32 cellular contexts compared by ENCODE assay signal in the genomic region with DNA sequence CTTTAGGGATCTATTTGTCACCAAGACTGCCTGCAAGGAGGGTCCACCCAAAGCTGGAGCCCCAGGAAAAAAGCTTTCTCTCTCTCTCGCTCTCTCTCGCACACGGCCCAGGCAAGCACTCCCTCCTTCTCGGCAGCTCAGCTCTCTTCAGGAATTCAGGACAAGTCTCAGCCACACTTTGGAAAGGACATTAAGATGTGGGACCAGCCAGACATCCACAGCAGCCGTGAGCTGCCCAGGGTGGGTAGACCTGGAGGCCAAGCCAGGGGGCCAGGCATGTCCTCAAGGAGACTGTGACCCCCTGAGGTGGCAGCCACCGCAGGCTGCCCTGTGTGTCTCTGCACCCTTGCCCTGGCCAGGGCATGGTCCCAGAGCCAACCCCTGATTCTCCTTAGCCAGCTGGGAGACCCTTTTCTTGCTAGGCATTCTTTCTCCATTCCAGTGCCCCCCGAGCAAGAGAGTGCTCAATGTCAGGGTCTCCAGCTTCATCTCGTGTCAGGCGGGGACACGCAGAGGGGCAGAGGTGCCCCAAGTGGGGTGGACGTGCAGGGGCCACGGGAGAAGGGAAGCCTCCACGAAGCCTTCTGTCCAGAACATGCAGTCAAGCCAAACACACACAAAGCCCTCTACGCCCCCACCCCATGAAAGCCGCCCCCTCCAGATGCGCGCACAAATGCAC. TPM values are rescaled to one million over a fixed set of nuclear protein-coding genes. Genes with fewer than 3 reads are reported as not detected.
DNase-seq lines count a peak whose midpoint lies in the region; ATAC-seq, FAIRE-seq and TF ChIP-seq lines count a peak whose summit lies in the region.
"Had no signal": no experiment of that assay in that cellular context is flagged by ENCODE, and none has a peak within 500 bp of the region (broad histone marks: within the 10 kb centered on the region; RNA-seq: fewer than 3 reads in every experiment).

No MANE protein-coding gene starts in this region.

- H3K4ac ChIP-seq in H1 (replicated peaks; ENCODE audit: insufficient read length, low read depth, low read length) (no peak overlapping the region), mesendoderm (ENCODE audit: low read depth, low read length) (no peak overlapping the region)

- H3K79me1 ChIP-seq in H1 (ENCODE audit: low read depth, low read length) (no peaks in the 10 kb centered on the region; the same call in 1 of the 2 replicates), mesendoderm (ENCODE audit: low read length) (no peaks in the 10 kb centered on the region)

- H3K9ac ChIP-seq in HUES6 (ENCODE audit: low read length) (no peak overlapping the region), H1 (replicated peaks in 1 of 4; ENCODE audit: extremely low read depth in 1 of 4, low read depth in 3 of 4, low read length in 3 of 4) (peak overlapping the region in 1 of 4 experiments; percentile 38; a peak in 2 of 7 replicates), mesendoderm (ENCODE audit: low read length) (no peak overlapping the region)
- H3K9ac ChIP-seq: BLaER1 treated with 17β-estradiol and CSF1 and Interleukin-3, amounts not matched to agents 10 nM and 100 nM had no signal

- H3K27ac Mint-ChIP-seq in stimulated activated effector memory CD8-positive, alpha-beta T cell treated with anti-CD3 and anti-CD28 coated beads, Interleukin-12 subunit alpha, Interleukin-12 subunit beta, amount 100 ng/mL, for 72 hours: no peak overlapping the region
- no peak overlapping the region for H3K27ac Mint-ChIP-seq in effector memory CD8-positive, alpha-beta T cell
- H3K27ac Mint-ChIP-seq: activated naive CD4-positive, alpha-beta T cell treated with anti-CD3 and anti-CD28 coated beads, Interleukin-2, amount 50 U/mL, for 72 hours; natural killer cell treated with Interleukin-12 subunit alpha and Interleukin-12 subunit beta and Interleukin-15 and Interleukin-18, amount 100 ng/mL, for 72 hours had no signal

- peak overlapping the region; percentile 71 for H4K91ac ChIP-seq in H1 (replicated peaks; ENCODE audit: insufficient read length, low read length)

- no peak overlapping the region for H3K14ac ChIP-seq in H1 (ENCODE audit: insufficient read length)

- peaks cover 81% of the 10 kb centered on the region for H3K27me3 ChIP-seq in HUES6 (ENCODE audit: control insufficient read depth, insufficient read depth, low read length)
- peaks cover 3 to 37% (median 34%) of the 10 kb centered on the region in 4 experiments for H3K27me3 ChIP-seq in H1 (replicated peaks in 1 of 4; ENCODE audit: control insufficient read depth in 3 of 4, extremely low read depth in 1 of 4, insufficient read depth in 3 of 4, low read length in 3 of 4)
- H3K27me3 ChIP-seq in mesendoderm (ENCODE audit: insufficient read depth, low read length, poor library complexity): peaks cover 5% of the 10 kb centered on the region

- TF ChIP-seq EP300 in H1 (IDR thresholded peaks at IDR 0.05; ENCODE audit: borderline replicate concordance in 1 of 2, low read depth in 2 of 2, low read length in 2 of 2): no peak

- 0 out of 4 replicates have a peak, but pooled peaks cover 0 to 8% of the 10 kb centered on the region in 2 experiments for H3K79me2 ChIP-seq in H1 (ENCODE audit: control insufficient read depth in 1 of 2, insufficient read depth in 2 of 2, low read length in 2 of 2)
- H3K79me2 ChIP-seq in mesendoderm (ENCODE audit: control insufficient read depth, insufficient read depth, low read length): no peaks in the 10 kb centered on the region

- H2BK20ac ChIP-seq in H1 (ENCODE audit: low read length): no peak overlapping the region

- peak overlapping the region; percentile 66 for H3K4me3 ChIP-seq in HUES6 (ENCODE audit: low read depth, low read length)
- peak overlapping the region; percentile 54 to 67 (median 59) for H3K4me3 ChIP-seq in H1 (ENCODE audit: extremely low read depth in 1 of 4, insufficient read depth in 2 of 4, low read depth in 3 of 4, low read length in 4 of 4)
- H3K4me3 ChIP-seq in mesendoderm (ENCODE audit: low read length): no peak overlapping the region
- H3K4me3 ChIP-seq: BLaER1 treated with 17β-estradiol and CSF1 and Interleukin-3, amounts not matched to agents 10 nM and 100 nM; colonic mucosa; lower lobe of right lung; stomach; vagina had no signal

- no peak for FAIRE-seq in H1 (lab: Jason Lieb, UNC)
- FAIRE-seq: GM12891, RCC 7860 had no signal

- 28% methylated on average over 16 of the region's 17 CpGs; no CpG with 5 or more reads in 1 of the 2 experiments for WGBS in H1 (ENCODE audit: extremely low coverage in 1 of 2, insufficient coverage in 1 of 2, insufficient read length in 1 of 2, insufficient replicate concordance in 2 of 2, low coverage in 1 of 2, low lambda C conversion rate in 2 of 2, missing lambda C conversion rate in 1 of 2), 2 experiments
- no CpG with 5 or more reads among the region's 17 CpGs for WGBS in mesendoderm (ENCODE audit: extremely low coverage, insufficient coverage, low lambda C conversion rate)

- H3K27me3 Mint-ChIP-seq in effector memory CD8-positive, alpha-beta T cell: peaks cover 18 to 38% of the 10 kb centered on the region in 2 donors

- H3K56ac ChIP-seq in H1 (replicated peaks; ENCODE audit: insufficient read length, low read depth, low read length) (no peak overlapping the region), mesendoderm (ENCODE audit: low read length) (peak overlapping the region; percentile 54)

- peak overlapping the region; percentile 85 to 97 for H3K4me2 ChIP-seq in H1 (ENCODE audit: insufficient read depth in 1 of 2, low read depth in 2 of 2, low read length in 2 of 2)
- H3K4me2 ChIP-seq in mesendoderm (ENCODE audit: low read length): peak overlapping the region; percentile 44
- H3K4me2 ChIP-seq: BLaER1 treated with 17β-estradiol and CSF1 and Interleukin-3, amounts not matched to agents 10 nM and 100 nM had no signal

- DNase-seq in H1 (ENCODE audit: low read depth in 1 of 2, low spot score in 2 of 2): no peak
- no peak for DNase-seq in mesendoderm
- no peak for DNase-seq in stimulated activated effector memory CD8-positive, alpha-beta T cell treated with anti-CD3 and anti-CD28 coated beads, Interleukin-12 subunit alpha, Interleukin-12 subunit beta, amount 100 ng/mL, for 72 hours (ENCODE audit: low spot score in 2 of 2)
- DNase-seq in activated CD8-positive, alpha-beta memory T cell treated with anti-CD3 and anti-CD28 coated beads for 24 hours: no peak
- DNase-seq in effector memory CD8-positive, alpha-beta T cell: no peak
- DNase-seq: activated CD4-positive, alpha-beta T cell treated with anti-CD3 and anti-CD28 coated beads for 4 hours; activated effector memory CD4-positive, alpha-beta T cell treated with Interleukin-2 at 50 U/mL for 16 hours; amygdala; colonic mucosa; effector CD8-positive, alpha-beta T cell; erythroblast; IMR-90; lower lobe of right lung; MV-4-11; NCI-H1436; NCI-H2081 treated with DMSO at 0.1 percent for 48 hours; NCI-H226; SHP77 treated with DMSO at 0.1 percent for 48 hours; stimulated activated CD4-positive, alpha-beta T cell treated with anti-CD3 and anti-CD28 coated beads, Interleukin-1b, Interleukin-23, amount 100 ng/mL, for 48 hours; stomach had no signal

- peaks cover 19% of the 10 kb centered on the region for H3K23me2 ChIP-seq in H1 (ENCODE audit: low read depth, low read length)

- H3K27ac ChIP-seq in HUES6 (ENCODE audit: low read depth, low read length): no peak overlapping the region
- no peak overlapping the region for H3K27ac ChIP-seq in H1 (ENCODE audit: low read depth, low read length)
- H3K27ac ChIP-seq in mesendoderm (ENCODE audit: low read depth, low read length): no peak overlapping the region
- H3K27ac ChIP-seq: BLaER1 treated with 17β-estradiol and CSF1 and Interleukin-3, amounts not matched to agents 10 nM and 100 nM; breast epithelium; colonic mucosa; lower lobe of right lung; stomach; vagina had no signal

- H3K9me3 ChIP-seq in HUES6 (ENCODE audit: control insufficient read depth, insufficient read depth, low read depth, low read length) (no peaks in the 10 kb centered on the region), H1 (ENCODE audit: insufficient read depth in 2 of 2, low read depth in 1 of 2, low read length in 1 of 2) (peaks cover 0 to 6% of the 10 kb centered on the region in 2 experiments; a peak in 2 of 4 replicates)
- H3K9me3 ChIP-seq: colonic mucosa, lower lobe of right lung, vagina had no signal

- peaks cover 3% of the 10 kb centered on the region for H3K9me3 Mint-ChIP-seq in stimulated activated effector memory CD8-positive, alpha-beta T cell treated with anti-CD3 and anti-CD28 coated beads, Interleukin-12 subunit alpha, Interleukin-12 subunit beta, amount 100 ng/mL, for 72 hours
- H3K9me3 Mint-ChIP-seq in effector memory CD8-positive, alpha-beta T cell: no peaks in the 10 kb centered on the region
- H3K9me3 Mint-ChIP-seq: natural killer cell treated with Interleukin-12 subunit alpha and Interleukin-12 subunit beta and Interleukin-15 and Interleukin-18, amount 100 ng/mL, for 72 hours had no signal

- no peaks in the 10 kb centered on the region for H3K4me1 Mint-ChIP-seq in stimulated activated effector memory CD8-positive, alpha-beta T cell treated with anti-CD3 and anti-CD28 coated beads, Interleukin-12 subunit alpha, Interleukin-12 subunit beta, amount 100 ng/mL, for 72 hours
- H3K4me1 Mint-ChIP-seq in effector memory CD8-positive, alpha-beta T cell (ENCODE audit: low read depth in 2 of 2): no peaks in the 10 kb centered on the region

- H2BK12ac ChIP-seq in H1 (ENCODE audit: low read depth, low read length): no peak overlapping the region; the same call in 1 of the 2 replicates

- H3K36me3 ChIP-seq in HUES6 (ENCODE audit: control insufficient read depth, insufficient read depth, low read length) (no peaks in the 10 kb centered on the region), H1 (ENCODE audit: control insufficient read depth in 2 of 4, insufficient read depth in 4 of 4, low read length in 3 of 4) (peaks cover 0 to 3% (median 0%) of the 10 kb centered on the region in 4 experiments; a peak in 1 of 8 replicates), mesendoderm (ENCODE audit: control insufficient read depth, insufficient read depth, low read length) (no peaks in the 10 kb centered on the region)
- H3K36me3 ChIP-seq: BLaER1 treated with 17β-estradiol and CSF1 and Interleukin-3, amounts not matched to agents 10 nM and 100 nM; breast epithelium; colonic mucosa; lower lobe of right lung; stomach; vagina had no signal

- H4K20me1 ChIP-seq in H1 (replicated peaks in 1 of 2; ENCODE audit: control insufficient read depth in 1 of 2, insufficient read depth in 2 of 2, low read length in 2 of 2): peaks cover 0 to 2% of the 10 kb centered on the region in 2 experiments
- H4K20me1 ChIP-seq: BLaER1 treated with 17β-estradiol and CSF1 and Interleukin-3, amounts not matched to agents 10 nM and 100 nM had no signal

- H3K36me3 Mint-ChIP-seq in stimulated activated effector memory CD8-positive, alpha-beta T cell treated with anti-CD3 and anti-CD28 coated beads, Interleukin-12 subunit alpha, Interleukin-12 subunit beta, amount 100 ng/mL, for 72 hours: no peaks in the 10 kb centered on the region
- no peaks in the 10 kb centered on the region for H3K36me3 Mint-ChIP-seq in effector memory CD8-positive, alpha-beta T cell (ENCODE audit: insufficient read depth)
- H3K36me3 Mint-ChIP-seq: activated naive CD4-positive, alpha-beta T cell treated with anti-CD3 and anti-CD28 coated beads, Interleukin-2, amount 50 U/mL, for 72 hours; natural killer cell treated with Interleukin-12 subunit alpha and Interleukin-12 subunit beta and Interleukin-15 and Interleukin-18, amount 100 ng/mL, for 72 hours had no signal

- H3K18ac ChIP-seq in H1 (ENCODE audit: extremely low read depth, low read length) (no peak overlapping the region), mesendoderm (ENCODE audit: low read length) (no peak overlapping the region)

- TF ChIP-seq POLR2A in H1 (IDR thresholded peaks at IDR 0.05; ENCODE audit: control extremely low read depth in 1 of 2, low read depth in 2 of 2, low read length in 2 of 2): no peak

- H2BK5ac ChIP-seq in H1 (ENCODE audit: low read depth, low read length) (no peak overlapping the region), mesendoderm (ENCODE audit: low read length) (no peak overlapping the region)

- H3K4me1 ChIP-seq in HUES6 (ENCODE audit: control insufficient read depth, insufficient read depth, low read length) (peaks cover 12% of the 10 kb centered on the region), H1 (replicated peaks in 1 of 4; ENCODE audit: control insufficient read depth in 3 of 4, insufficient read depth in 4 of 4, low read length in 3 of 4) (peaks cover 7 to 23% (median 15%) of the 10 kb centered on the region in 4 experiments), mesendoderm (ENCODE audit: control insufficient read depth, low read depth, low read length) (no peaks in the 10 kb centered on the region)
- H3K4me1 ChIP-seq: BLaER1 treated with 17β-estradiol and CSF1 and Interleukin-3, amounts not matched to agents 10 nM and 100 nM; breast epithelium; colonic mucosa; lower lobe of right lung; vagina had no signal

- H2AK5ac ChIP-seq in H1 (ENCODE audit: low read depth, low read length) (peak overlapping the region; percentile 34; the same call in 1 of the 2 replicates), mesendoderm (ENCODE audit: low read length) (no peak overlapping the region)

- ATAC-seq in stimulated activated effector memory CD8-positive, alpha-beta T cell treated with anti-CD3 and anti-CD28 coated beads, Interleukin-12 subunit alpha, Interleukin-12 subunit beta, amount 100 ng/mL, for 72 hours: peak; percentile 21
- ATAC-seq in GM18909 (IDR thresholded peaks at IDR 0.05; ENCODE audit: poor library complexity, unreplicated experiment): no peak
- ATAC-seq in effector memory CD8-positive, alpha-beta T cell (replicated peaks): no peak
- ATAC-seq: activated naive CD4-positive, alpha-beta T cell treated with anti-CD3 and anti-CD28 coated beads, Interleukin-2, amount 50 U/mL, for 72 hours; lower lobe of right lung; natural killer cell treated with Interleukin-12 subunit alpha and Interleukin-12 subunit beta and Interleukin-15 and Interleukin-18, amount 100 ng/mL, for 72 hours had no signal

- H2BK15ac ChIP-seq in H1 (ENCODE audit: low read length): no peak overlapping the region
- H2BK15ac ChIP-seq in mesendoderm (replicated peaks; ENCODE audit: low read depth): no peak overlapping the region

- H3K23ac ChIP-seq in H1 (ENCODE audit: insufficient read length): no peak overlapping the region
- H3K23ac ChIP-seq in mesendoderm (ENCODE audit: low read length): no peak overlapping the region

- no peak overlapping the region for H2BK120ac ChIP-seq in H1 (replicated peaks; ENCODE audit: low read depth, low read length)
- no peak overlapping the region for H2BK120ac ChIP-seq in mesendoderm (ENCODE audit: low read depth, low read length)

- no peak for TF ChIP-seq CTCF in H1 (IDR thresholded peaks at IDR 0.05; ENCODE audit: control extremely low read depth in 1 of 3, insufficient read depth in 1 of 3, low read depth in 1 of 3, low read length in 3 of 3)

- POLR2A ChIA-PET in H1 (lab: Charles Lee; ENCODE audit: partially characterized antibody): interaction anchor here (0.5 to 1.3 kb wide), 4 partner anchors 12 to 361 kb away, joined by 3 to 4 read pairs (median 3); no protein-coding TSS in a partner anchor

- CTCF ChIA-PET in H1 (lab: Charles Lee; ENCODE audit: partially characterized antibody): interaction anchor here (0.6 to 2.2 kb wide), 9 partner anchors 38 to 311 kb away, joined by 3 to 10 read pairs (median 3); no protein-coding TSS in a partner anchor

- H2AFZ ChIP-seq in H1 (ENCODE audit: low read length): no peak overlapping the region

- H4K5ac ChIP-seq in H1 (ENCODE audit: insufficient read length, low read depth, low read length) (no peak overlapping the region), mesendoderm (ENCODE audit: low read length) (no peak overlapping the region)

- H3K4me3 Mint-ChIP-seq in stimulated activated effector memory CD8-positive, alpha-beta T cell treated with anti-CD3 and anti-CD28 coated beads, Interleukin-12 subunit alpha, Interleukin-12 subunit beta, amount 100 ng/mL, for 72 hours: no peak overlapping the region
- H3K4me3 Mint-ChIP-seq in effector memory CD8-positive, alpha-beta T cell: no peak overlapping the region
- H3K4me3 Mint-ChIP-seq: natural killer cell treated with Interleukin-12 subunit alpha and Interleukin-12 subunit beta and Interleukin-15 and Interleukin-18, amount 100 ng/mL, for 72 hours had no signal

- H4K8ac ChIP-seq in H1 (ENCODE audit: extremely low read depth, insufficient read depth, low read length): peak overlapping the region; percentile 47
- H4K8ac ChIP-seq in mesendoderm (ENCODE audit: low read depth, low read length): no peak overlapping the region

- no peak for TF ChIP-seq RAD21 in H1 (IDR thresholded peaks at IDR 0.05 in 1 of 2, conservative IDR thresholded peaks at IDR 0.05 in 1 of 2; ENCODE audit: low read depth in 2 of 2, low read length in 2 of 2)

RNA-seq across cellular contexts. Expression of a gene that starts 1.0 kb away (rescaled TPM):
- total RNA-seq in H1 (2021; fragmentation: NEBNext Ultra II Directional; extraction: Animal tissue kit (Norgen Biotek cat#: 25700)): 0.73 and 0.84 TPM in 2 replicates
- 1.9 and 2.2 TPM in 2 replicates for polyA plus RNA-seq in H1 (2011; rRNA removed)
- 1.3 TPM for polyA plus RNA-seq in H1 (2011; cell fraction: cytosol; rRNA removed)
- 1.7 TPM for polyA plus RNA-seq in H1 (2011; cell fraction: nucleus; rRNA removed)
- 0.22 to 0.59 TPM (median 0.54 TPM) in 4 replicates for polyA plus RNA-seq in H1 (2012, experiment 1 of 2)
- not detected for polyA plus RNA-seq in H1 (2012, experiment 2 of 2)
- 0.61 TPM for polyA plus RNA-seq in H1 (2013, experiment 1 of 2)
- polyA plus RNA-seq in H1 (2013, experiment 2 of 2): 0.52 TPM
- 4.0 and 5.5 TPM in 2 replicates for polyA minus RNA-seq in H1 (2011; rRNA and poly(A)+ RNA removed)
- polyA minus RNA-seq in H1 (2011; cell fraction: cytosol; rRNA and poly(A)+ RNA removed): 1.4 TPM
- polyA minus RNA-seq in H1 (2011; cell fraction: nucleus; rRNA and poly(A)+ RNA removed): 2.9 TPM
- not detected for polyA plus RNA-seq in mesendoderm (2013, experiment 1 of 2)
- polyA plus RNA-seq in mesendoderm (2013, experiment 2 of 2): not detected
- total RNA-seq: activated CD8-positive, alpha-beta memory T cell treated with anti-CD3 and anti-CD28 coated beads for 36 hours; activated naive CD4-positive, alpha-beta T cell treated with anti-CD3 and anti-CD28 coated beads, Interleukin-2, amount 50 U/mL, for 72 hours; breast epithelium; colonic mucosa; glomerular endothelial cell; IMR-90; lower lobe of right lung; mucosa of gallbladder; natural killer cell treated with Interleukin-12 subunit alpha and Interleukin-12 subunit beta and Interleukin-15 and Interleukin-18, amount 100 ng/mL, for 72 hours; stomach; vagina had no signal
- polyA plus RNA-seq: IMR-90, stomach had no signal
